8 cellular contexts compared by ENCODE assay signal in the genomic region with DNA sequence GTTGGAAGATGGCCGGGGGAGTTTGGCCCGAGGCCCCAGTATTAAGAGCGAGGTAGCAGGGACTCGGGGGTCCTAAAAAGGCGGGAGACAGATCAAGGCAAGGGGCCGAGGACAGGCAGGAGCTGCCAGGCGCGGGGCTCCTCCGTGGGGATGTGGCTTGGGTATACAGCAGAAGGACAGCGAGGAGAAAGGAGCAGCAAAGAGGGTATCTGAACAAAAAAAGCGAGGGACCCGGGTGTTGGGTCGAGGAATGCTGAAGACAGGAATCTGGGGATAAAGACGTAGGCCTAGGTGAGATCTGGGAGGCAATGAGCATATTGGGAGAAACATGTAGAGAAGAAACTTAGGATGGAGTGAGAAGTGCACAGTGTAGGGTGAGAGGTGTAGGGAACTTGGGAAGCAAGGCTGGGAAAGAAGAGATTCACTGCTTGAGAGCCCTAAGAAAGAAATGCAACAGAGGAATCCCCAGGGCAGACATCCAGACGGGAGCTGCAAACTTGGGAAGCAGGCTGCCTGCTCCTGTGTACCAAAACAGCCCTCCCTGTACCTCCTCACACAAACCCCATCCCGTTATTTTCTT. TPM values are rescaled to one million over a fixed set of nuclear protein-coding genes. Genes with fewer than 3 reads are reported as not detected.
DNase-seq lines count a peak whose midpoint lies in the region; ATAC-seq and TF ChIP-seq lines count a peak whose summit lies in the region.

No MANE protein-coding gene starts in this region.

- 2 to 5% (median 3%) methylated on average over 16 of the region's 16 CpGs for WGBS in stomach, 5 donors

- H3K36me3 ChIP-seq in breast epithelium = no peaks in the 10 kb centered on the region
- peaks cover 12 to 29% (median 22%) of the 10 kb centered on the region in 4 donors for H3K36me3 ChIP-seq in stomach

- TF ChIP-seq CTCF in breast epithelium (IDR thresholded peaks at IDR 0.05) (no peak), stomach (IDR thresholded peaks at IDR 0.05) (no peak)

- H3K4me3 ChIP-seq in breast epithelium = peak overlapping the region; percentile 93 to 98 (median 98)
- H3K4me3 ChIP-seq in stomach = peak overlapping the region; percentile 82 to 94 (median 88)

- no peaks in the 10 kb centered on the region for H3K27me3 ChIP-seq in breast epithelium
- H3K27me3 ChIP-seq in stomach = no peaks in the 10 kb centered on the region

- TF ChIP-seq EP300 in stomach (IDR thresholded peaks at IDR 0.05) = no peak

- H3K9me3 ChIP-seq in breast epithelium (no peaks in the 10 kb centered on the region), stomach (no peaks in the 10 kb centered on the region)

- TF ChIP-seq POLR2A in breast epithelium (IDR thresholded peaks at IDR 0.05) (no peak), stomach (IDR thresholded peaks at IDR 0.05) (no peak)

- H3K27ac ChIP-seq in breast epithelium (peak overlapping the region; percentile 98), stomach (peak overlapping the region; percentile 31 to 96 (median 94))

- H3K4me1 ChIP-seq in breast epithelium (no peaks in the 10 kb centered on the region), stomach (peaks cover 6 to 24% (median 15%) of the 10 kb centered on the region in 4 donors)

- DNase-seq in Ammon's horn (ENCODE audit: low spot score) (peak; percentile 18), LHCN-M2 (ENCODE audit: low read depth) (peak; percentile 3), breast epithelium (ENCODE audit: low spot score in 2 of 2) (no peak), kidney glomerular epithelial cell (lab: John Stamatoyannopoulos, UW) (peak; percentile 4), stomach (no peak), HK-2 (ENCODE audit: unreplicated experiment) (no peak)

- intact Hi-C loops in breast epithelium (cut with DNase I; ENCODE audit: low total_unique reads) = no loop called here
- intact Hi-C loops in stomach (cut with DNase I; ENCODE audit: low total_unique reads) = no loop called here

- ATAC-seq in GM19324 (IDR thresholded peaks at IDR 0.05; ENCODE audit: low FRiP score, unreplicated experiment) = peak; percentile 2
- no peak for ATAC-seq in HG02970 (IDR thresholded peaks at IDR 0.05; ENCODE audit: low FRiP score, unreplicated experiment)

RNA-seq across cellular contexts. Expression of a gene that starts 10.9 kb away (rescaled TPM):
- total RNA-seq in LHCN-M2 (2014; rRNA removed) (16.1 and 21.8 TPM in 2 replicates), breast epithelium (10 to 100 TPM; 24.6 to 30.2 (median 29.9) TPM), stomach (10 to 100 TPM in 2 of 5 donors, 1 to 10 TPM in 3; 9.0 to 67.7 (median 10.0) TPM)
- polyA plus RNA-seq in LHCN-M2 (2012) = 11.7 TPM
- polyA plus RNA-seq in stomach = 10 to 100 TPM in 2 of 3 donors, 1 to 10 TPM in 1; 8.4 to 14.3 (median 11.8) TPM

RNA-seq across cellular contexts. Expression of a gene that starts 12.9 kb away (rescaled TPM):
- total RNA-seq in LHCN-M2 (2014; rRNA removed) (2.2 and 3.4 TPM in 2 replicates), breast epithelium (1 to 10 TPM; 2.9 to 4.6 (median 4.2) TPM), stomach (10 to 100 TPM in 1 of 5 donors, 1 to 10 TPM in 4; 2.3 to 15.6 (median 3.5) TPM)
- 2.4 TPM for polyA plus RNA-seq in LHCN-M2 (2012)
- 1 to 10 TPM; 1.5 to 2.9 (median 2.4) TPM for polyA plus RNA-seq in stomach

RNA-seq across cellular contexts. Expression of a gene that starts 33.7 kb away (rescaled TPM):
- 414 and 1,103 TPM in 2 replicates for total RNA-seq in LHCN-M2 (2014; rRNA removed)
- polyA plus RNA-seq in LHCN-M2 (2012) = 1,475 TPM
- 1,000 to 10,000 TPM in 1 of 3 donors, 100 to 1,000 TPM in 2; 557 to 1,840 (median 572) TPM for total RNA-seq in breast epithelium
- total RNA-seq in stomach = 100 to 1,000 TPM in 4 of 5 donors, 10 to 100 TPM in 1; 22.3 to 929 (median 265) TPM
- polyA plus RNA-seq in stomach = 1,000 to 10,000 TPM; 1,182 to 1,748 (median 1,390) TPM

RNA-seq across cellular contexts. Expression of a gene that starts 34.1 kb away (rescaled TPM):
- total RNA-seq in LHCN-M2 (2014; rRNA removed) (46.7 and 60.3 TPM in 2 replicates), breast epithelium (10 to 100 TPM; 74.9 to 98.8 (median 75.7) TPM), stomach (100 to 1,000 TPM in 1 of 5 donors, 10 to 100 TPM in 4; 17.1 to 100 (median 75.1) TPM)
- 58.5 TPM for polyA plus RNA-seq in LHCN-M2 (2012)
- polyA plus RNA-seq in stomach = 10 to 100 TPM; 52.4 to 92.4 (median 61.3) TPM

RNA-seq across cellular contexts. Expression of a gene that starts 41.4 kb away (rescaled TPM):
- total RNA-seq in LHCN-M2 (2014; rRNA removed) (64.4 and 66.5 TPM in 2 replicates), breast epithelium (10 to 100 TPM in 2 of 3 donors, 1 to 10 TPM in 1; 8.2 to 27.2 (median 27.1) TPM), stomach (100 to 1,000 TPM in 1 of 5 donors, 10 to 100 TPM in 3, 1 to 10 TPM in 1; 4.1 to 124 (median 12.3) TPM)
- 43.7 TPM for polyA plus RNA-seq in LHCN-M2 (2012)
- 10 to 100 TPM; 12.5 to 18.4 (median 17.5) TPM for polyA plus RNA-seq in stomach

Comparison
In these comparisons a context has a peak if more than half of its experiments do, and no peak if none do; other contexts are left out.
1. DNase-seq: peak in Ammon's horn (single experiment), LHCN-M2 (single experiment) and kidney glomerular epithelial cell (single experiment); none in breast epithelium (0 of 2), stomach (single experiment) and HK-2 (single experiment).